Comparison of ENCODE assay signal across 15 cellular contexts in genomic region chr4:21139327-21139726, GRCh38.
A peak's percentile ranks its signal among the peaks of the same experiment; 100 is the strongest.
DNase-seq lines count a peak whose midpoint lies in the region; TF ChIP-seq lines count a peak whose summit lies in the region.
"Had no signal": no experiment of that assay in that cellular context is flagged by ENCODE, and none has a peak within 500 bp of the region (broad histone marks: within the 10 kb centered on the region; RNA-seq: fewer than 3 reads in every experiment).

No MANE protein-coding gene starts in this region.

- no peak for TF ChIP-seq CTCF in GM12865 (IDR thresholded peaks at IDR 0.05; ENCODE audit: insufficient read depth, low read depth, low read length, missing control alignments)

- peak overlapping the region; percentile 29 for H3K4me3 ChIP-seq in GM12865 (ENCODE audit: low read depth, low read length)
- H3K4me3 ChIP-seq: GM23248, HAP-1, K562 had no signal

- DNase-seq in NCI-H2227 treated with DMSO at 0.1 percent for 48 hours (lab: John Stamatoyannopoulos, UW) (peak; percentile 6), NCI-H2227 (lab: John Stamatoyannopoulos, UW; ENCODE audit: unreplicated experiment) (no peak), GM12865 (ENCODE audit: low read depth) (peak; percentile 5), M059J (ENCODE audit: low read depth) (peak; percentile 35), AML-193 (lab: John Stamatoyannopoulos, UW) (no peak)
- no peak for DNase-seq in stimulated activated CD4-positive, alpha-beta T cell treated with anti-CD3 and anti-CD28 coated beads, Interleukin-4, amount 100 ng/mL, for 1 hour
- DNase-seq: ACHN; CD4-positive, alpha-beta T cell; DMS153; DND-41; EL; GM23248; IMR-90 had no signal

Comparison
In these comparisons a context has a peak if more than half of its experiments do, and no peak if none do; other contexts are left out.
1. DNase-seq: peak in NCI-H2227 treated with DMSO at 0.1 percent for 48 hours (single experiment), GM12865 (single experiment) and M059J (single experiment); none in NCI-H2227 (single experiment), stimulated activated CD4-positive, alpha-beta T cell treated with anti-CD3 and anti-CD28 coated beads, Interleukin-4, amount 100 ng/mL, for 1 hour (single experiment) and AML-193 (0 of 2).